1 cellular context compared by ENCODE assay signal in genomic region chr9:131078427-131079366, GRCh38.
TF ChIP-seq lines count a peak whose summit lies in the region.

No MANE protein-coding gene starts in this region.

TF ChIP-seq in HepG2, 621 proteins besides CTCF, POLR2A, EP300 and RAD21 (continued from another document and continues in another):
- TF ChIP-seq ATF6 (CRISPR knock-in tag; conservative IDR thresholded peaks at IDR 0.05) (no peak), ZNF768 (CRISPR knock-in tag; IDR thresholded peaks at IDR 0.05) (no peak), MTF2 (CRISPR knock-in tag; IDR thresholded peaks at IDR 0.05; ENCODE audit: borderline replicate concordance) (no peak), HOXD1 (CRISPR knock-in tag; IDR thresholded peaks at IDR 0.05) (0 out of 2 replicates have a peak, but pooled peaks have one; percentile 28), HNRNPL (IDR thresholded peaks at IDR 0.05; ENCODE audit: low read depth, low read length) (no peak), ZNF124 (CRISPR knock-in tag; IDR thresholded peaks at IDR 0.05) (no peak), TBL1XR1 (IDR thresholded peaks at IDR 0.05; ENCODE audit: borderline replicate concordance, low read length, partially characterized antibody) (no peak), HNF4A (CRISPR knock-in tag; IDR thresholded peaks at IDR 0.05) (peak; percentile 52), MED8 (CRISPR knock-in tag; IDR thresholded peaks at IDR 0.05; ENCODE audit: insufficient replicate concordance) (no peak), ZNF720 (CRISPR knock-in tag; IDR thresholded peaks at IDR 0.05) (no peak), ZBTB42 (CRISPR knock-in tag; IDR thresholded peaks at IDR 0.05) (0 out of 2 replicates have a peak, but pooled peaks have one; percentile 47), NBN (conservative IDR thresholded peaks at IDR 0.05) (no peak), NAIF1 (CRISPR knock-in tag; IDR thresholded peaks at IDR 0.05; ENCODE audit: borderline replicate concordance) (no peak), AHR (CRISPR knock-in tag; IDR thresholded peaks at IDR 0.05) (no peak), SRSF9 (IDR thresholded peaks at IDR 0.05; ENCODE audit: borderline replicate concordance, insufficient read depth, low read depth, low read length, poor library complexity, severe bottlenecking) (no peak), TIGD3 (CRISPR knock-in tag; IDR thresholded peaks at IDR 0.05; ENCODE audit: borderline replicate concordance) (no peak), ZNF572 (CRISPR knock-in tag; IDR thresholded peaks at IDR 0.05) (no peak), ZNF256 (CRISPR knock-in tag; conservative IDR thresholded peaks at IDR 0.05) (no peak), RFXANK (CRISPR knock-in tag; IDR thresholded peaks at IDR 0.05) (no peak), FOXA3 (CRISPR knock-in tag; IDR thresholded peaks at IDR 0.05) (no peak), KDM2A (CRISPR knock-in tag; IDR thresholded peaks at IDR 0.05; ENCODE audit: borderline replicate concordance, low read depth) (0 out of 2 replicates have a peak, but pooled peaks have one; percentile 12), ZNF746 (CRISPR knock-in tag; IDR thresholded peaks at IDR 0.05) (no peak), IRX3 (CRISPR knock-in tag; IDR thresholded peaks at IDR 0.05; ENCODE audit: borderline replicate concordance, low read depth) (0 out of 2 replicates have a peak, but pooled peaks have one; percentile 30), ZKSCAN1 (IDR thresholded peaks at IDR 0.05; ENCODE audit: low read length) (no peak), ZMYM2 (CRISPR knock-in tag; IDR thresholded peaks at IDR 0.05) (no peak), AGO2 (optimal IDR thresholded peaks at IDR 0.05; ENCODE audit: low read depth, low read length) (no peak), TBP (CRISPR knock-in tag; IDR thresholded peaks at IDR 0.05) (no peak), PAX8 (CRISPR knock-in tag; IDR thresholded peaks at IDR 0.05; ENCODE audit: borderline replicate concordance) (no peak), GTF3A (CRISPR knock-in tag; conservative IDR thresholded peaks at IDR 0.05) (no peak), ZNF337 (CRISPR knock-in tag; IDR thresholded peaks at IDR 0.05; ENCODE audit: borderline replicate concordance, low read depth) (no peak), REST (IDR thresholded peaks at IDR 0.05; ENCODE audit: borderline replicate concordance in 1 of 2, low read depth in 1 of 2, low read length in 2 of 2) (no peak), ZFAT (CRISPR knock-in tag; conservative IDR thresholded peaks at IDR 0.05) (no peak), ZNF747 (CRISPR knock-in tag; IDR thresholded peaks at IDR 0.05; ENCODE audit: borderline replicate concordance) (no peak), ZNF513 (CRISPR knock-in tag; conservative IDR thresholded peaks at IDR 0.05) (no peak), CEBPG (CRISPR knock-in tag; IDR thresholded peaks at IDR 0.05) (peak; percentile 82), ZNF644 (CRISPR knock-in tag; IDR thresholded peaks at IDR 0.05; ENCODE audit: low read depth) (no peak)
- TF ChIP-seq, protein P1, sequence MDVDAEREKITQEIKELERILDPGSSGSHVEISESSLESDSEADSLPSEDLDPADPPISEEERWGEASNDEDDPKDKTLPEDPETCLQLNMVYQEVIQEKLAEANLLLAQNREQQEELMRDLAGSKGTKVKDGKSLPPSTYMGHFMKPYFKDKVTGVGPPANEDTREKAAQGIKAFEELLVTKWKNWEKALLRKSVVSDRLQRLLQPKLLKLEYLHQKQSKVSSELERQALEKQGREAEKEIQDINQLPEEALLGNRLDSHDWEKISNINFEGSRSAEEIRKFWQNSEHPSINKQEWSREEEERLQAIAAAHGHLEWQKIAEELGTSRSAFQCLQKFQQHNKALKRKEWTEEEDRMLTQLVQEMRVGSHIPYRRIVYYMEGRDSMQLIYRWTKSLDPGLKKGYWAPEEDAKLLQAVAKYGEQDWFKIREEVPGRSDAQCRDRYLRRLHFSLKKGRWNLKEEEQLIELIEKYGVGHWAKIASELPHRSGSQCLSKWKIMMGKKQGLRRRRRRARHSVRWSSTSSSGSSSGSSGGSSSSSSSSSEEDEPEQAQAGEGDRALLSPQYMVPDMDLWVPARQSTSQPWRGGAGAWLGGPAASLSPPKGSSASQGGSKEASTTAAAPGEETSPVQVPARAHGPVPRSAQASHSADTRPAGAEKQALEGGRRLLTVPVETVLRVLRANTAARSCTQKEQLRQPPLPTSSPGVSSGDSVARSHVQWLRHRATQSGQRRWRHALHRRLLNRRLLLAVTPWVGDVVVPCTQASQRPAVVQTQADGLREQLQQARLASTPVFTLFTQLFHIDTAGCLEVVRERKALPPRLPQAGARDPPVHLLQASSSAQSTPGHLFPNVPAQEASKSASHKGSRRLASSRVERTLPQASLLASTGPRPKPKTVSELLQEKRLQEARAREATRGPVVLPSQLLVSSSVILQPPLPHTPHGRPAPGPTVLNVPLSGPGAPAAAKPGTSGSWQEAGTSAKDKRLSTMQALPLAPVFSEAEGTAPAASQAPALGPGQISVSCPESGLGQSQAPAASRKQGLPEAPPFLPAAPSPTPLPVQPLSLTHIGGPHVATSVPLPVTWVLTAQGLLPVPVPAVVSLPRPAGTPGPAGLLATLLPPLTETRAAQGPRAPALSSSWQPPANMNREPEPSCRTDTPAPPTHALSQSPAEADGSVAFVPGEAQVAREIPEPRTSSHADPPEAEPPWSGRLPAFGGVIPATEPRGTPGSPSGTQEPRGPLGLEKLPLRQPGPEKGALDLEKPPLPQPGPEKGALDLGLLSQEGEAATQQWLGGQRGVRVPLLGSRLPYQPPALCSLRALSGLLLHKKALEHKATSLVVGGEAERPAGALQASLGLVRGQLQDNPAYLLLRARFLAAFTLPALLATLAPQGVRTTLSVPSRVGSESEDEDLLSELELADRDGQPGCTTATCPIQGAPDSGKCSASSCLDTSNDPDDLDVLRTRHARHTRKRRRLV (CRISPR knock-in tag; IDR thresholded peaks at IDR 0.05): no peak
- TF ChIP-seq, protein P2, sequence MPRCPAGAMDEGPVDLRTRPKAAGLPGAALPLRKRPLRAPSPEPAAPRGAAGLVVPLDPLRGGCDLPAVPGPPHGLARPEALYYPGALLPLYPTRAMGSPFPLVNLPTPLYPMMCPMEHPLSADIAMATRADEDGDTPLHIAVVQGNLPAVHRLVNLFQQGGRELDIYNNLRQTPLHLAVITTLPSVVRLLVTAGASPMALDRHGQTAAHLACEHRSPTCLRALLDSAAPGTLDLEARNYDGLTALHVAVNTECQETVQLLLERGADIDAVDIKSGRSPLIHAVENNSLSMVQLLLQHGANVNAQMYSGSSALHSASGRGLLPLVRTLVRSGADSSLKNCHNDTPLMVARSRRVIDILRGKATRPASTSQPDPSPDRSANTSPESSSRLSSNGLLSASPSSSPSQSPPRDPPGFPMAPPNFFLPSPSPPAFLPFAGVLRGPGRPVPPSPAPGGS (CRISPR knock-in tag; IDR thresholded peaks at IDR 0.05): no peak
- TF ChIP-seq, protein P3, sequence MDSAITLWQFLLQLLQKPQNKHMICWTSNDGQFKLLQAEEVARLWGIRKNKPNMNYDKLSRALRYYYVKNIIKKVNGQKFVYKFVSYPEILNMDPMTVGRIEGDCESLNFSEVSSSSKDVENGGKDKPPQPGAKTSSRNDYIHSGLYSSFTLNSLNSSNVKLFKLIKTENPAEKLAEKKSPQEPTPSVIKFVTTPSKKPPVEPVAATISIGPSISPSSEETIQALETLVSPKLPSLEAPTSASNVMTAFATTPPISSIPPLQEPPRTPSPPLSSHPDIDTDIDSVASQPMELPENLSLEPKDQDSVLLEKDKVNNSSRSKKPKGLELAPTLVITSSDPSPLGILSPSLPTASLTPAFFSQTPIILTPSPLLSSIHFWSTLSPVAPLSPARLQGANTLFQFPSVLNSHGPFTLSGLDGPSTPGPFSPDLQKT (CRISPR knock-in tag; IDR thresholded peaks at IDR 0.05; ENCODE audit: borderline replicate concordance): no peak; the same call in 1 of the 2 replicates
- TF ChIP-seq, protein P4, sequence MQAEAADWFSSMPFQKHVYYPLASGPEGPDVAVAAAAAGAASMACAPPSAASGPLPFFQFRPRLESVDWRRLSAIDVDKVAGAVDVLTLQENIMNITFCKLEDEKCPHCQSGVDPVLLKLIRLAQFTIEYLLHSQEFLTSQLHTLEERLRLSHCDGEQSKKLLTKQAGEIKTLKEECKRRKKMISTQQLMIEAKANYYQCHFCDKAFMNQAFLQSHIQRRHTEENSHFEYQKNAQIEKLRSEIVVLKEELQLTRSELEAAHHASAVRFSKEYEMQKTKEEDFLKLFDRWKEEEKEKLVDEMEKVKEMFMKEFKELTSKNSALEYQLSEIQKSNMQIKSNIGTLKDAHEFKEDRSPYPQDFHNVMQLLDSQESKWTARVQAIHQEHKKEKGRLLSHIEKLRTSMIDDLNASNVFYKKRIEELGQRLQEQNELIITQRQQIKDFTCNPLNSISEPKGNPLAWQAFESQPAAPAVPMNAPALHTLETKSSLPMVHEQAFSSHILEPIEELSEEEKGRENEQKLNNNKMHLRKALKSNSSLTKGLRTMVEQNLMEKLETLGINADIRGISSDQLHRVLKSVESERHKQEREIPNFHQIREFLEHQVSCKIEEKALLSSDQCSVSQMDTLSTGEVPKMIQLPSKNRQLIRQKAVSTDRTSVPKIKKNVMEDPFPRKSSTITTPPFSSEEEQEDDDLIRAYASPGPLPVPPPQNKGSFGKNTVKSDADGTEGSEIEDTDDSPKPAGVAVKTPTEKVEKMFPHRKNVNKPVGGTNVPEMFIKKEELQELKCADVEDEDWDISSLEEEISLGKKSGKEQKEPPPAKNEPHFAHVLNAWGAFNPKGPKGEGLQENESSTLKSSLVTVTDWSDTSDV (CRISPR knock-in tag; IDR thresholded peaks at IDR 0.05): no peak
